Comparison of ENCODE assay signal across 29 cellular contexts in the genomic region with DNA sequence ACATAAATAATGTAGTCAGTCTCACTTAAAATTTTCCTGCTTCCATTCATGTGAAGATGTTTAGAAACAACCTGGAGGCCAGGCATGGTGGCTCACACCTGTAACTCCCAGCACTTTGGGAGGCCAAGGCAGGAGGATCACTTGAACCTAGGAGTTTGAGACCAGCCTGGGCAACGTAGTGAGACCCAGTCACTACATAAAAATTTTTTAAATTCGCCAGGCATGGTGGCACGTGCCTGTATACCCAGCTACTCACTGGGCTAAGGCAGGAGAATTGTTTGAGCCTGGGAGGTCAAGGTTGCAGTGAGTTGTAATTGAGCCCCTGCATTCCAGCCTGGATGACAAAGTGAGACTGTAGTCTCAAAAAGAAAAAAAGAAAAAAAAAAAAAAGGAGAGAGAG.
"Had no signal": no experiment of that assay in that cellular context is flagged by ENCODE, and none has a peak within 500 bp of the region (broad histone marks: within the 10 kb centered on the region; RNA-seq: fewer than 3 reads in every experiment).

No MANE protein-coding gene starts in this region.

- H3K36me3 Mint-ChIP-seq: stimulated activated effector memory CD8-positive, alpha-beta T cell treated with anti-CD3 and anti-CD28 coated beads, Interleukin-12 subunit alpha, Interleukin-12 subunit beta, amount 100 ng/mL, for 72 hours; stimulated activated memory B cell treated with anti-CD40 and anti-IgM and Interleukin-4, amounts not matched to agents 10 μg/mL and 1 μg/mL and 100 μg/mL, for 72 hours; stimulated activated naive B cell treated with anti-CD40 and anti-IgM and Interleukin-4, amounts not matched to agents 10 μg/mL and 1 μg/mL and 100 μg/mL, for 72 hours; type B pancreatic cell had no signal

- H3K9me3 ChIP-seq: suprapubic skin, testis, thoracic aorta, thyroid gland, transverse colon, upper lobe of right lung, uterus, vagina had no signal

- H3K9me3 Mint-ChIP-seq: stimulated activated effector memory CD8-positive, alpha-beta T cell treated with anti-CD3 and anti-CD28 coated beads, Interleukin-12 subunit alpha, Interleukin-12 subunit beta, amount 100 ng/mL, for 72 hours; stimulated activated memory B cell treated with anti-CD40 and anti-IgM and Interleukin-4, amounts not matched to agents 10 μg/mL and 1 μg/mL and 100 μg/mL, for 72 hours had no signal

- H3K27ac ChIP-seq: stomach, suprapubic skin, testis, thoracic aorta, thyroid gland, tibial artery, tibial nerve, transverse colon, upper lobe of left lung, upper lobe of right lung, uterus, vagina had no signal

- H3K36me3 ChIP-seq: stomach, suprapubic skin, thoracic aorta, thyroid gland, tibial artery, tibial nerve, transverse colon, upper lobe of left lung, upper lobe of right lung, uterus, vagina had no signal

- H3K27me3 Mint-ChIP-seq: stimulated activated naive CD8-positive, alpha-beta T cell treated with anti-CD3 and anti-CD28 coated beads, Interleukin-15, amount 100 ng/mL, for 72 hours; stimulated activated naive CD8-positive, alpha-beta T cell treated with anti-CD3 and anti-CD28 coated beads, Interleukin-15, Interleukin-2, amounts not matched to agents 100 ng/mL and 50 ng/mL, for 24 hours; type B pancreatic cell had no signal

- ATAC-seq: stimulated activated effector memory CD8-positive, alpha-beta T cell treated with anti-CD3 and anti-CD28 coated beads, Interleukin-12 subunit alpha, Interleukin-12 subunit beta, amount 100 ng/mL, for 72 hours; stimulated activated memory B cell treated with anti-CD40 and anti-IgM and Interleukin-4, amounts not matched to agents 10 μg/mL and 1 μg/mL and 100 μg/mL, for 72 hours; stimulated activated naive B cell treated with anti-CD40 and anti-IgM and Interleukin-4, amounts not matched to agents 10 μg/mL and 1 μg/mL and 100 μg/mL, for 72 hours; stimulated activated naive CD8-positive, alpha-beta T cell treated with anti-CD3 and anti-CD28 coated beads, Interleukin-15, amount 100 ng/mL, for 72 hours; stimulated activated naive CD8-positive, alpha-beta T cell treated with anti-CD3 and anti-CD28 coated beads, Interleukin-15, Interleukin-2, amounts not matched to agents 100 U/mL and 50 U/mL, for 24 hours; upper lobe of right lung had no signal

- H3K27me3 ChIP-seq: stomach, suprapubic skin, testis, thyroid gland, tibial artery, tibial nerve, transverse colon, upper lobe of left lung, upper lobe of right lung, uterus, vagina had no signal

- H3K4me3 ChIP-seq: stomach, suprapubic skin, testis, thoracic aorta, thyroid gland, tibial artery, tibial nerve, transverse colon, upper lobe of left lung, upper lobe of right lung, uterus, vagina had no signal

- H3K4me1 Mint-ChIP-seq: stimulated activated memory B cell treated with anti-CD40 and anti-IgM and Interleukin-4, amounts not matched to agents 10 μg/mL and 1 μg/mL and 100 μg/mL, for 72 hours; stimulated activated naive B cell treated with anti-CD40 and anti-IgM and Interleukin-4, amounts not matched to agents 10 μg/mL and 1 μg/mL and 100 μg/mL, for 72 hours; stimulated activated naive CD8-positive, alpha-beta T cell treated with anti-CD3 and anti-CD28 coated beads, Interleukin-15, amount 100 ng/mL, for 72 hours had no signal

- H3K4me1 ChIP-seq: stomach, suprapubic skin, testis, thyroid gland, tibial artery, tibial nerve, transverse colon, upper lobe of left lung, upper lobe of right lung, uterus, vagina had no signal

- DNase-seq: stimulated activated CD4-positive, alpha-beta T cell treated with anti-CD3 and anti-CD28 coated beads, Interleukin-2, amount 100 ng/mL, for 48 hours; stimulated activated CD4-positive, alpha-beta T cell treated with anti-CD3 and anti-CD28 coated beads, Interleukin-4, amount 100 ng/mL, for 1 hour; stimulated activated CD4-positive, alpha-beta T cell treated with anti-CD3 and anti-CD28 coated beads, Interleukin-4, amount 100 ng/mL, for 24 hours; stimulated activated CD4-positive, alpha-beta T cell treated with anti-CD3 and anti-CD28 coated beads, Interleukin-4, amount 100 ng/mL, for 4 hours; stimulated activated CD8-positive, alpha-beta memory T cell treated with anti-CD3 and anti-CD28 coated beads, Interleukin-4, amount 100 ng/mL, for 48 hours; stimulated activated naive B cell treated with anti-CD40 and anti-IgM and Interleukin-4, amounts not matched to agents 10 μg/mL and 1 μg/mL and 100 μg/mL, for 72 hours; stimulated activated naive CD4-positive, alpha-beta T cell; stimulated activated naive CD4-positive, alpha-beta T cell treated with Interleukin-2 at 50 U/mL for 16 hours; stimulated activated naive CD8-positive, alpha-beta T cell treated with anti-CD3 and anti-CD28 coated beads, Interleukin-15, amount 100 ng/mL, for 72 hours; stimulated activated naive CD8-positive, alpha-beta T cell treated with anti-CD3 and anti-CD28 coated beads, Interleukin-15, Interleukin-2, amounts not matched to agents 100 U/mL and 50 U/mL, for 24 hours; stomach; substantia nigra; testis; thyroid gland; tibial artery; transverse colon; trophoblast cell; upper lobe of left lung; upper lobe of right lung; uterus had no signal

- FAIRE-seq: urothelium cell line had no signal

- H3K27ac Mint-ChIP-seq: stimulated activated effector memory CD8-positive, alpha-beta T cell treated with anti-CD3 and anti-CD28 coated beads, Interleukin-12 subunit alpha, Interleukin-12 subunit beta, amount 100 ng/mL, for 72 hours; stimulated activated memory B cell treated with anti-CD40 and anti-IgM and Interleukin-4, amounts not matched to agents 10 μg/mL and 1 μg/mL and 100 μg/mL, for 72 hours; stimulated activated naive B cell treated with anti-CD40 and anti-IgM and Interleukin-4, amounts not matched to agents 10 μg/mL and 1 μg/mL and 100 μg/mL, for 72 hours; stimulated activated naive CD8-positive, alpha-beta T cell treated with anti-CD3 and anti-CD28 coated beads, Interleukin-15, amount 100 ng/mL, for 72 hours; type B pancreatic cell had no signal

- H3K4me3 Mint-ChIP-seq: stimulated activated effector memory CD8-positive, alpha-beta T cell treated with anti-CD3 and anti-CD28 coated beads, Interleukin-12 subunit alpha, Interleukin-12 subunit beta, amount 100 ng/mL, for 72 hours; stimulated activated memory B cell treated with anti-CD40 and anti-IgM and Interleukin-4, amounts not matched to agents 10 μg/mL and 1 μg/mL and 100 μg/mL, for 72 hours; stimulated activated naive B cell treated with anti-CD40 and anti-IgM and Interleukin-4, amounts not matched to agents 10 μg/mL and 1 μg/mL and 100 μg/mL, for 72 hours; stimulated activated naive CD8-positive, alpha-beta T cell treated with anti-CD3 and anti-CD28 coated beads, Interleukin-15, amount 100 ng/mL, for 72 hours; stimulated activated naive CD8-positive, alpha-beta T cell treated with anti-CD3 and anti-CD28 coated beads, Interleukin-15, Interleukin-2, amounts not matched to agents 100 ng/mL and 50 ng/mL, for 24 hours; type B pancreatic cell had no signal
